Comparison of ENCODE assay signal across 26 cellular contexts in the genomic region with DNA sequence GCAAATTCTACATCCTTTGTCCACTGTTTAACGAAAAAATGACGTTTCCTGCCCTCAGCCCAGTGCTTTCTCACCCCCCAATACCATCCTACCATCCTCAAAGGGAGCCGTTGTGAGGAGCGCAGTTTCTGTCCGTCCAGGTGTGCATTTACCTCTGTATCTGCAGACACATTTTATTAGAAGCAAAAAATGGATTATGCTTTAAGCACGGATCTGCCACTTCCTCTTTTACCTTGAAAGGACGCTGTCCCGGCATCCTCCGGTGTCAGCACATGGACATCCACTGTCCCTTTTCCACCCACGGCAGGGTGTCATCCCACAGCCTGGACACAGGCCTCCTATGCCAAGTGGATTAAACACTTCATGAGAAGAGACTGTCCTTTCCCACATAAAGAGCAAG. TPM values are rescaled to one million over a fixed set of nuclear protein-coding genes. Genes with fewer than 3 reads are reported as not detected.
"Had no signal": no experiment of that assay in that cellular context is flagged by ENCODE, and none has a peak within 500 bp of the region (broad histone marks: within the 10 kb centered on the region; RNA-seq: fewer than 3 reads in every experiment).

No MANE protein-coding gene starts in this region.

- H3K4me1 ChIP-seq: left ventricle myocardium inferior, right lobe of liver had no signal

- H3K36me3 ChIP-seq: brain microvascular endothelial cell, left ventricle myocardium inferior, neutrophil, ovary, right lobe of liver, tibial artery had no signal

- H3K36me3 Mint-ChIP-seq: natural killer cell treated with Interleukin-12 subunit alpha and Interleukin-12 subunit beta and Interleukin-15 and Interleukin-18, amount 100 ng/mL, for 72 hours had no signal

- H3K4me3 ChIP-seq: coronary artery, left ventricle myocardium inferior, lung, ovary, right lobe of liver, tibial artery had no signal

- ATAC-seq: activated T-cell treated with anti-CD3 and anti-CD28 coated beads, Interleukin-2, amount 50 U/mL, for 72 hours; effector memory CD8-positive, alpha-beta T cell; natural killer cell treated with Interleukin-12 subunit alpha and Interleukin-12 subunit beta and Interleukin-15 and Interleukin-18, amount 100 ng/mL, for 72 hours; right lobe of liver; stimulated activated naive CD8-positive, alpha-beta T cell treated with anti-CD3 and anti-CD28 coated beads, Interleukin-15, Interleukin-2, amounts not matched to agents 100 U/mL and 50 U/mL, for 24 hours had no signal

- H3K9me3 Mint-ChIP-seq: activated T-cell treated with anti-CD3 and anti-CD28 coated beads, Interleukin-2, amount 50 U/mL, for 72 hours; effector memory CD8-positive, alpha-beta T cell; natural killer cell treated with Interleukin-12 subunit alpha and Interleukin-12 subunit beta and Interleukin-15 and Interleukin-18, amount 100 ng/mL, for 72 hours had no signal

- DNase-seq: activated CD4-positive, alpha-beta T cell treated with anti-CD3 and anti-CD28 coated beads for 4 hours; activated CD4-positive, alpha-beta T cell treated with anti-CD3 and anti-CD28 coated beads, Interleukin-2, amount 50 U/mL, for 4 hours; activated effector memory CD4-positive, alpha-beta T cell treated with Interleukin-2 at 50 U/mL for 16 hours; activated naive CD4-positive, alpha-beta T cell treated with anti-CD3 and anti-CD28 coated beads, Interleukin-2, amount 50 U/mL, for 16 hours; activated T-cell treated with anti-CD3 and anti-CD28 coated beads for 4 hours; activated T-cell treated with anti-CD3 and anti-CD28 coated beads, Interleukin-2, amount 50 U/mL, for 72 hours; amniotic stem cell; brain microvascular endothelial cell; effector memory CD8-positive, alpha-beta T cell; glutamatergic neuron; left ventricle myocardium inferior; mesendoderm; ovary; right lobe of liver; stimulated activated CD4-positive, alpha-beta T cell treated with anti-CD3 and anti-CD28 coated beads, Interleukin-2, amount 100 ng/mL, for 48 hours; stimulated activated naive CD8-positive, alpha-beta T cell treated with anti-CD3 and anti-CD28 coated beads, Interleukin-15, Interleukin-2, amounts not matched to agents 100 U/mL and 50 U/mL, for 24 hours; tibial artery had no signal

- H3K27ac ChIP-seq: brain microvascular endothelial cell, coronary artery, left ventricle myocardium inferior, neutrophil, ovary, right lobe of liver, tibial artery, VCaP had no signal

- H3K27me3 ChIP-seq: ovary had no signal

- H3K4me3 Mint-ChIP-seq: activated T-cell treated with anti-CD3 and anti-CD28 coated beads, Interleukin-2, amount 50 U/mL, for 72 hours; effector memory CD8-positive, alpha-beta T cell; natural killer cell treated with Interleukin-12 subunit alpha and Interleukin-12 subunit beta and Interleukin-15 and Interleukin-18, amount 100 ng/mL, for 72 hours had no signal

- H3K27ac Mint-ChIP-seq: activated T-cell treated with anti-CD3 and anti-CD28 coated beads, Interleukin-2, amount 50 U/mL, for 72 hours; effector memory CD8-positive, alpha-beta T cell; natural killer cell treated with Interleukin-12 subunit alpha and Interleukin-12 subunit beta and Interleukin-15 and Interleukin-18, amount 100 ng/mL, for 72 hours had no signal

- H3K9me3 ChIP-seq: left ventricle myocardium inferior, neutrophil, ovary, right lobe of liver, tibial artery had no signal

RNA-seq across cellular contexts. Expression of a gene that starts 7.2 kb away (rescaled TPM):
- total RNA-seq: cerebellum, frontal cortex, progenitor cell of endocrine pancreas, subcutaneous adipose tissue had no signal
